Comparison of ENCODE assay signal across 38 cellular contexts in genomic region chr10:49128854-49129253, GRCh38. TPM values are rescaled to one million over a fixed set of nuclear protein-coding genes. Genes with fewer than 3 reads are reported as not detected.
"Had no signal": no experiment of that assay in that cellular context is flagged by ENCODE, and none has a peak within 500 bp of the region (broad histone marks: within the 10 kb centered on the region; RNA-seq: fewer than 3 reads in every experiment).

No MANE protein-coding gene starts in this region.

- H3K27ac ChIP-seq: KMS-11 had no signal

- H3K4me3 ChIP-seq: MG63 had no signal

- H3K27me3 ChIP-seq: MG63 had no signal

- DNase-seq: Karpas-422, Kasumi-1, KG1, MG63, MM.1S, MV-4-11, NCI-H1048, NCI-H1092, NCI-H1092 treated with DMSO at 0.1 percent for 48 hours, NCI-H1105, NCI-H1105 treated with DMSO at 0.1 percent for 48 hours, NCI-H1417, NCI-H1417 treated with DMSO at 0.1 percent for 48 hours, NCI-H1436, NCI-H1436 treated with DMSO at 0.1 percent for 48 hours, NCI-H146, NCI-H1694, NCI-H1694 treated with DMSO at 0.1 percent for 48 hours, NCI-H187, NCI-H187 treated with DMSO at 0.1 percent for 48 hours, NCI-H1930, NCI-H2029, NCI-H2029 treated with DMSO at 0.1 percent for 48 hours, NCI-H2081, NCI-H2081 treated with DMSO at 0.1 percent for 48 hours, NCI-H2107, NCI-H2171, NCI-H2171 treated with DMSO at 0.1 percent for 48 hours, NCI-H2227 treated with DMSO at 0.1 percent for 48 hours, NCI-H226, NCI-H345, NCI-H446, NCI-H446 treated with DMSO at 0.1 percent for 48 hours had no signal

- H3K36me3 ChIP-seq: MG63 had no signal

RNA-seq across cellular contexts. Expression of gene FAM170B, which starts 5.0 kb away (rescaled TPM):
- total RNA-seq: LHCN-M2, M059J, MCF 10A, NCI-H460 had no signal

RNA-seq across cellular contexts. Expression of gene VSTM4, which starts 13.5 kb away (rescaled TPM):
- total RNA-seq: M059J, MCF 10A, NCI-H460 had no signal

RNA-seq across cellular contexts. Expression of gene TMEM273, which starts 59.3 kb away (rescaled TPM):
- total RNA-seq: LHCN-M2, M059J, MCF 10A, NCI-H460 had no signal
